ENCODE assay signal across 8 cellular contexts in genomic region chr1:156657971-156658319, GRCh38. TPM values are rescaled to one million over a fixed set of nuclear protein-coding genes. Genes with fewer than 3 reads are reported as not detected.
DNase-seq lines count a peak whose midpoint lies in the region; ATAC-seq and TF ChIP-seq lines count a peak whose summit lies in the region.
"Had no signal": no experiment of that assay in that cellular context is flagged by ENCODE, and none has a peak within 500 bp of the region (broad histone marks: within the 10 kb centered on the region; RNA-seq: fewer than 3 reads in every experiment).

No MANE protein-coding gene starts in this region.

- peak overlapping the region; percentile 8 for H3K4me3 Mint-ChIP-seq in activated T-helper 1 cell treated with anti-CD3 and anti-CD28 coated beads, Interleukin-12 subunit alpha, Interleukin-12 subunit beta, Interleukin-2, Interleukin-4 antibody, amounts not matched to agents 30 ng/mL and 10 ng/mL and 1 ng/mL, durations not matched to agents 14 hours and 24 hours and 36 hours
- H3K4me3 Mint-ChIP-seq in T-cell = peak overlapping the region in 1 of 3 donors; percentile 85

- peaks cover 4% of the 10 kb centered on the region for H3K79me1 ChIP-seq in neuronal stem cell (ENCODE audit: low read depth, low read length)

- TF ChIP-seq CTCF in KMS-11 (conservative IDR thresholded peaks at IDR 0.05; ENCODE audit: low read depth, low read length) = no peak

- H3K27ac ChIP-seq in KMS-11 (no peak overlapping the region), neuronal stem cell (replicated peaks; ENCODE audit: low read length) (no peak overlapping the region)

- H3K9me3 ChIP-seq in neuronal stem cell (replicated peaks in 1 of 2; ENCODE audit: control insufficient read depth in 2 of 2, insufficient read depth in 1 of 2, low read depth in 1 of 2, low read length in 2 of 2) = no peaks in the 10 kb centered on the region

- H3K4me3 ChIP-seq in KMS-11 (IDR thresholded peaks at IDR 0.05; ENCODE audit: insufficient read depth, low read depth, low read length) = no peak overlapping the region
- peak overlapping the region in 1 of 2 donors; percentile 28 for H3K4me3 ChIP-seq in neuronal stem cell (ENCODE audit: low read length in 2 of 2)

- H2BK12ac ChIP-seq in neuronal stem cell (ENCODE audit: low read length) = peak overlapping the region; percentile 14

- H2AK5ac ChIP-seq in neuronal stem cell (ENCODE audit: low read depth, low read length) = peak overlapping the region; percentile 93

- no peak overlapping the region for H4K91ac ChIP-seq in neuronal stem cell (ENCODE audit: low read depth, low read length, poor library complexity)

- H3K36me3 ChIP-seq in KMS-11 (ENCODE audit: insufficient read depth) (no peaks in the 10 kb centered on the region), neuronal stem cell (replicated peaks in 1 of 2; ENCODE audit: control insufficient read depth in 2 of 2, insufficient read depth in 2 of 2, low read length in 2 of 2) (peaks cover 0 to 7% of the 10 kb centered on the region in 2 donors)

- H3K23ac ChIP-seq in neuronal stem cell (ENCODE audit: low read depth, low read length, poor library complexity) = peak overlapping the region; percentile 77

- no peak overlapping the region for H3K4ac ChIP-seq in neuronal stem cell (ENCODE audit: low read length)

- H3K18ac ChIP-seq in neuronal stem cell (ENCODE audit: low read length) = peak overlapping the region; percentile 59

- H2BK120ac ChIP-seq in neuronal stem cell (ENCODE audit: low read depth, low read length) = no peak overlapping the region

- H2AFZ ChIP-seq in KMS-11 (ENCODE audit: low read depth) = no peak overlapping the region
- H2AFZ ChIP-seq in neuronal stem cell (ENCODE audit: low read length) = no peak overlapping the region

- POLR2A ChIA-PET in T-cell (lab: Charles Lee) = no interaction called here

- no peak overlapping the region for H3K9ac ChIP-seq in KMS-11
- H3K9ac ChIP-seq in neuronal stem cell (ENCODE audit: low read depth, low read length, poor library complexity) = peak overlapping the region; percentile 51

- H2BK5ac ChIP-seq in neuronal stem cell (ENCODE audit: low read length) = peak overlapping the region; percentile 16

- H3K27me3 ChIP-seq in KMS-11 (ENCODE audit: insufficient read depth, low read depth) (peaks cover 76% of the 10 kb centered on the region), neuronal stem cell (ENCODE audit: control insufficient read depth in 3 of 3, insufficient read depth in 3 of 3, low read depth in 1 of 3, low read length in 3 of 3) (peaks cover 5 to 44% (median 23%) of the 10 kb centered on the region in 3 experiments)

- H3K4me1 ChIP-seq in KMS-11 (ENCODE audit: low read depth, poor library complexity, severe bottlenecking) (peaks cover 35% of the 10 kb centered on the region), neuronal stem cell (ENCODE audit: control insufficient read depth in 2 of 2, insufficient read depth in 1 of 2, low read depth in 1 of 2, low read length in 2 of 2) (peaks cover 39 to 46% of the 10 kb centered on the region in 2 donors)

- H3K36me3 Mint-ChIP-seq in activated T-helper 1 cell treated with anti-CD3 and anti-CD28 coated beads, Interleukin-12 subunit alpha, Interleukin-12 subunit beta, Interleukin-2, Interleukin-4 antibody, amounts not matched to agents 30 ng/mL and 10 ng/mL and 1 ng/mL, durations not matched to agents 14 hours and 24 hours and 36 hours (ENCODE audit: low read depth) = no peaks in the 10 kb centered on the region
- H3K36me3 Mint-ChIP-seq in T-cell = no peaks in the 10 kb centered on the region

- intact Hi-C loops in activated T-helper 1 cell treated with anti-CD3 and anti-CD28 coated beads, Interleukin-12 subunit alpha, Interleukin-12 subunit beta, Interleukin-2, Interleukin-4 antibody, amounts not matched to agents 30 ng/mL and 10 ng/mL and 1 ng/mL, durations not matched to agents 14 hours and 24 hours and 36 hours (cut with micrococcal nuclease) = loop anchor here (1.0 kb wide), 1 partner anchor 32 kb away; no protein-coding TSS in a partner anchor

- no peak for DNase-seq in activated T-helper 1 cell treated with anti-CD3 and anti-CD28 coated beads, Interleukin-12 subunit alpha, Interleukin-12 subunit beta, Interleukin-2, Interleukin-4 antibody, amounts not matched to agents 30 ng/mL and 10 ng/mL and 1 ng/mL, durations not matched to agents 14 hours and 24 hours and 36 hours (ENCODE audit: low spot score)
- DNase-seq in neuronal stem cell (ENCODE audit: low spot score) = no peak
- no peak for DNase-seq in T-cell
- no peak for DNase-seq in occipital lobe (lab: John Stamatoyannopoulos, UW)
- DNase-seq: GF-D8 had no signal

- no peak overlapping the region for H3K14ac ChIP-seq in neuronal stem cell (ENCODE audit: low read length)

- H3K4me1 Mint-ChIP-seq in activated T-helper 1 cell treated with anti-CD3 and anti-CD28 coated beads, Interleukin-12 subunit alpha, Interleukin-12 subunit beta, Interleukin-2, Interleukin-4 antibody, amounts not matched to agents 30 ng/mL and 10 ng/mL and 1 ng/mL, durations not matched to agents 14 hours and 24 hours and 36 hours (ENCODE audit: low read depth) = peaks cover 45% of the 10 kb centered on the region
- H3K4me1 Mint-ChIP-seq in T-cell = peaks cover 45 to 61% (median 52%) of the 10 kb centered on the region in 3 donors

- H3K4me2 ChIP-seq in KMS-11 (peak overlapping the region; percentile 17; the same call in 1 of the 2 replicates), neuronal stem cell (ENCODE audit: insufficient read depth, low read length, poor library complexity, severe bottlenecking) (no peak overlapping the region)

- H2BK15ac ChIP-seq in neuronal stem cell (ENCODE audit: low read length) = peak overlapping the region; percentile 84

- no peak overlapping the region for H4K8ac ChIP-seq in neuronal stem cell (ENCODE audit: low read depth, low read length)

- H4K20me1 ChIP-seq in KMS-11 (ENCODE audit: insufficient read depth) = no peaks in the 10 kb centered on the region

- no CpG with 5 or more reads among the region's 6 CpGs for WGBS in neuronal stem cell (ENCODE audit: extremely low coverage in 2 of 2, insufficient read length in 2 of 2, insufficient replicate concordance in 1 of 2), 2 donors

- H3K27me3 Mint-ChIP-seq in activated T-helper 1 cell treated with anti-CD3 and anti-CD28 coated beads, Interleukin-12 subunit alpha, Interleukin-12 subunit beta, Interleukin-2, Interleukin-4 antibody, amounts not matched to agents 30 ng/mL and 10 ng/mL and 1 ng/mL, durations not matched to agents 14 hours and 24 hours and 36 hours (ENCODE audit: insufficient read depth) = peaks cover 42% of the 10 kb centered on the region
- H3K27me3 Mint-ChIP-seq in T-cell = peaks cover 45 to 46% of the 10 kb centered on the region in 2 donors

- CTCF ChIA-PET in T-cell (lab: Charles Lee) = interaction anchor here (0.6 to 1.3 kb wide), 12 partner anchors 9 to 239 kb away, joined by 3 to 5 read pairs (median 3); partner anchors contain the start of gene CRABP2 (in 1 of the 2)

- H3K79me2 ChIP-seq in KMS-11 (ENCODE audit: insufficient read depth, low read depth) = peaks cover 8% of the 10 kb centered on the region; the same call in 1 of the 2 replicates

- H3K9me3 Mint-ChIP-seq in activated T-helper 1 cell treated with anti-CD3 and anti-CD28 coated beads, Interleukin-12 subunit alpha, Interleukin-12 subunit beta, Interleukin-2, Interleukin-4 antibody, amounts not matched to agents 30 ng/mL and 10 ng/mL and 1 ng/mL, durations not matched to agents 14 hours and 24 hours and 36 hours = no peaks in the 10 kb centered on the region
- H3K9me3 Mint-ChIP-seq in T-cell = no peaks in the 10 kb centered on the region

- peak overlapping the region; percentile 19 for H3K27ac Mint-ChIP-seq in activated T-helper 1 cell treated with anti-CD3 and anti-CD28 coated beads, Interleukin-12 subunit alpha, Interleukin-12 subunit beta, Interleukin-2, Interleukin-4 antibody, amounts not matched to agents 30 ng/mL and 10 ng/mL and 1 ng/mL, durations not matched to agents 14 hours and 24 hours and 36 hours
- H3K27ac Mint-ChIP-seq in T-cell = no peak overlapping the region

- no peak for ATAC-seq in T-cell (replicated peaks in 1 of 4)

RNA-seq across cellular contexts. Expression of gene BCAN, which starts 16.0 kb away (rescaled TPM):
- total RNA-seq in activated T-helper 1 cell treated with anti-CD3 and anti-CD28 coated beads, Interleukin-12 subunit alpha, Interleukin-12 subunit beta, Interleukin-2, Interleukin-4 antibody, amounts not matched to agents 30 ng/mL and 10 ng/mL and 1 ng/mL, durations not matched to agents 14 hours and 24 hours and 36 hours = not detected in 2 replicates
- 0.89 TPM for polyA plus RNA-seq in neuronal stem cell (2013, experiment 1 of 2)
- polyA plus RNA-seq in neuronal stem cell (2013, experiment 2 of 2) = 0.54 TPM
- not detected for total RNA-seq in T-cell
- total RNA-seq in occipital lobe = 95.8 TPM
- total RNA-seq: fibroblast of lung had no signal

RNA-seq across cellular contexts. Expression of gene NES, which starts 19.3 kb away (rescaled TPM):
- total RNA-seq in activated T-helper 1 cell treated with anti-CD3 and anti-CD28 coated beads, Interleukin-12 subunit alpha, Interleukin-12 subunit beta, Interleukin-2, Interleukin-4 antibody, amounts not matched to agents 30 ng/mL and 10 ng/mL and 1 ng/mL, durations not matched to agents 14 hours and 24 hours and 36 hours = not detected in 2 replicates
- polyA plus RNA-seq in neuronal stem cell (2013, experiment 1 of 2) = 150 TPM
- 143 TPM for polyA plus RNA-seq in neuronal stem cell (2013, experiment 2 of 2)
- total RNA-seq in T-cell (under 1 TPM in 3 of 5 donors, not detected in 2; 0.10 to 0.35 (median 0.25) TPM), occipital lobe (24.0 TPM)

RNA-seq across cellular contexts. Expression of gene HAPLN2, which starts 38.7 kb away (rescaled TPM):
- total RNA-seq in activated T-helper 1 cell treated with anti-CD3 and anti-CD28 coated beads, Interleukin-12 subunit alpha, Interleukin-12 subunit beta, Interleukin-2, Interleukin-4 antibody, amounts not matched to agents 30 ng/mL and 10 ng/mL and 1 ng/mL, durations not matched to agents 14 hours and 24 hours and 36 hours = not detected in 2 replicates
- polyA plus RNA-seq in neuronal stem cell (2013, experiment 1 of 2) = 1.8 TPM
- polyA plus RNA-seq in neuronal stem cell (2013, experiment 2 of 2) = 1.7 TPM
- total RNA-seq in T-cell (under 1 TPM in 1 of 5 donors, not detected in 4; 0.33 TPM), occipital lobe (not detected)
- total RNA-seq: fibroblast of lung, renal cortical epithelial cell had no signal
- polyA plus RNA-seq: fibroblast of lung had no signal

RNA-seq across cellular contexts. Expression of gene CRABP2, which starts 47.4 kb away (rescaled TPM):
- total RNA-seq in activated T-helper 1 cell treated with anti-CD3 and anti-CD28 coated beads, Interleukin-12 subunit alpha, Interleukin-12 subunit beta, Interleukin-2, Interleukin-4 antibody, amounts not matched to agents 30 ng/mL and 10 ng/mL and 1 ng/mL, durations not matched to agents 14 hours and 24 hours and 36 hours = 1.4 and 1.6 TPM in 2 replicates
- 479 TPM for polyA plus RNA-seq in neuronal stem cell (2013, experiment 1 of 2)
- 474 TPM for polyA plus RNA-seq in neuronal stem cell (2013, experiment 2 of 2)
- 1 to 10 TPM in 4 of 5 donors, under 1 TPM in 1; 0.76 to 3.6 (median 1.6) TPM for total RNA-seq in T-cell
- 3.1 TPM for total RNA-seq in occipital lobe

RNA-seq across cellular contexts. Expression of gene GPATCH4, which starts 56.7 kb away (rescaled TPM):
- total RNA-seq in activated T-helper 1 cell treated with anti-CD3 and anti-CD28 coated beads, Interleukin-12 subunit alpha, Interleukin-12 subunit beta, Interleukin-2, Interleukin-4 antibody, amounts not matched to agents 30 ng/mL and 10 ng/mL and 1 ng/mL, durations not matched to agents 14 hours and 24 hours and 36 hours = 102 and 104 TPM in 2 replicates
- 17.6 TPM for polyA plus RNA-seq in neuronal stem cell (2013, experiment 1 of 2)
- polyA plus RNA-seq in neuronal stem cell (2013, experiment 2 of 2) = 17.2 TPM
- 10 to 100 TPM; 34.3 to 41.6 (median 40.6) TPM for total RNA-seq in T-cell
- 10.3 TPM for total RNA-seq in occipital lobe

Comparison
In these comparisons a context has a peak if more than half of its experiments do, and no peak if none do; other contexts are left out.
1. RNA of gene BCAN, which starts 16.0 kb away (total RNA-seq): 95.8 TPM in occipital lobe (single experiment); not detected in activated T-helper 1 cell treated with anti-CD3 and anti-CD28 coated beads, Interleukin-12 subunit alpha, Interleukin-12 subunit beta, Interleukin-2, Interleukin-4 antibody, amounts not matched to agents 30 ng/mL and 10 ng/mL and 1 ng/mL, durations not matched to agents 14 hours and 24 hours and 36 hours and not detected in T-cell; every median in the first group is over 10 times any median in the second.
2. RNA of gene NES, which starts 19.3 kb away (total RNA-seq): 24.0 TPM in occipital lobe (single experiment); 0.10 to 0.35 TPM in T-cell and not detected in activated T-helper 1 cell treated with anti-CD3 and anti-CD28 coated beads, Interleukin-12 subunit alpha, Interleukin-12 subunit beta, Interleukin-2, Interleukin-4 antibody, amounts not matched to agents 30 ng/mL and 10 ng/mL and 1 ng/mL, durations not matched to agents 14 hours and 24 hours and 36 hours; every median in the first group is over 10 times any median in the second.